ENCODE assay signal across 15 cellular contexts in the genomic region with DNA sequence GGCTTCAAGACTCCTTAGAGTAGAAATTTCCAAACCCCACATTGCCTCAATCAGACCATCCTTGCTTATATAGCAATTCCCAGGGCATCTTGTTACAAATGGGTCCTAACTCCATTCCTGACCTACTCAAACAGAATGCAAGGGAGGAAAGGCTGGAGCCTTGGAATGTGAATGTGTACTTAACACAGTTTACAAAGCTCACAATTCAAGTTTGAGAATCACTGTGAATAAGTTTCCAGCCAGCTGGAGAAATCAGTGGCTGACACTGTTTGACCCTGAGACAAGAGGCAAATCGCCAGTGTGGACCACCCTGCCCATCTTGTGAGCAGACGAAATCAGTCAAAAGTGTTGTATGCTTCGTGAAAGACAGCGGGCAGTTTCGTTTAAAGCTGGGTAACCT.
DNase-seq lines count a peak whose midpoint lies in the region; ATAC-seq and TF ChIP-seq lines count a peak whose summit lies in the region.
"Had no signal": no experiment of that assay in that cellular context is flagged by ENCODE, and none has a peak within 500 bp of the region (broad histone marks: within the 10 kb centered on the region; RNA-seq: fewer than 3 reads in every experiment).

No MANE protein-coding gene starts in this region.

- H3K9me3 ChIP-seq in mammary epithelial cell (replicated peaks; ENCODE audit: insufficient read depth, low read length) (no peaks in the 10 kb centered on the region), A673 (ENCODE audit: low read depth, low read length, poor library complexity, severe bottlenecking) (no peaks in the 10 kb centered on the region)

- H3K9me3 Mint-ChIP-seq in nephron: no peaks in the 10 kb centered on the region
- no peaks in the 10 kb centered on the region for H3K9me3 Mint-ChIP-seq in type B pancreatic cell
- H3K9me3 Mint-ChIP-seq in HFFc6: no peaks in the 10 kb centered on the region
- H3K9me3 Mint-ChIP-seq: CD14-positive monocyte had no signal

- H3K79me2 ChIP-seq in mammary epithelial cell (ENCODE audit: insufficient read depth, low read length): no peaks in the 10 kb centered on the region

- TF ChIP-seq CTCF in VCaP (conservative IDR thresholded peaks at IDR 0.05) (no peak), nephron (IDR thresholded peaks at IDR 0.05; ENCODE audit: unreplicated experiment in 3 of 3) (no peak), type B pancreatic cell (conservative IDR thresholded peaks at IDR 0.05) (no peak), mammary epithelial cell (conservative IDR thresholded peaks at IDR 0.05 in 1 of 2, IDR thresholded peaks at IDR 0.05 in 1 of 2; ENCODE audit: extremely low read depth in 1 of 2, insufficient read depth in 1 of 2, low read depth in 1 of 2, low read length in 2 of 2) (no peak), A673 (conservative IDR thresholded peaks at IDR 0.05; ENCODE audit: low read depth, low read length) (no peak), HFFc6 (IDR thresholded peaks at IDR 0.05) (no peak)

- dilution Hi-C loops in mammary epithelial cell (cut with HindIII; ENCODE audit: low sequenced_read_pairs): no loop called here

- peak overlapping the region in 1 of 3 experiments; percentile 43 for H3K4me3 Mint-ChIP-seq in nephron
- H3K4me3 Mint-ChIP-seq in type B pancreatic cell: peak overlapping the region; percentile 66
- H3K4me3 Mint-ChIP-seq in HFFc6: no peak overlapping the region
- H3K4me3 Mint-ChIP-seq: CD14-positive monocyte had no signal

- H4K20me1 ChIP-seq in mammary epithelial cell (ENCODE audit: insufficient read depth, low read length): no peaks in the 10 kb centered on the region

- H3K27ac Mint-ChIP-seq in nephron (peak overlapping the region; percentile 32 to 95 (median 67)), type B pancreatic cell (peak overlapping the region; percentile 84), HFFc6 (no peak overlapping the region; the same call in 1 of the 2 replicates)

- H3K4me3 ChIP-seq in mammary epithelial cell (replicated peaks in 1 of 3; ENCODE audit: insufficient read depth in 1 of 3, low read depth in 2 of 3, low read length in 3 of 3) (no peak overlapping the region), A673 (ENCODE audit: low read depth, low read length, poor library complexity, severe bottlenecking) (no peak overlapping the region)

- H3K27ac ChIP-seq in VCaP (0 out of 2 replicates have a peak overlapping the region, but pooled peaks have one; percentile 5), mammary epithelial cell (ENCODE audit: insufficient read depth, low read depth, low read length) (no peak overlapping the region), A673 (ENCODE audit: low read depth, low read length, poor library complexity, severe bottlenecking) (no peak overlapping the region)

- peaks cover 34% of the 10 kb centered on the region for H3K4me1 Mint-ChIP-seq in nephron
- peaks cover 58% of the 10 kb centered on the region for H3K4me1 Mint-ChIP-seq in type B pancreatic cell (ENCODE audit: unreplicated experiment)
- H3K4me1 Mint-ChIP-seq in HFFc6 (ENCODE audit: low read depth): peaks cover 6% of the 10 kb centered on the region

- H3K4me1 ChIP-seq in mammary epithelial cell (ENCODE audit: insufficient read depth, low read length) (peaks cover 10% of the 10 kb centered on the region), A673 (ENCODE audit: insufficient read depth, low read length, poor library complexity, severe bottlenecking) (no peaks in the 10 kb centered on the region)

- POLR2A ChIA-PET in A673 (lab: Charles Lee; ENCODE audit: low non-redundant PET): no interaction called here

- H3K27me3 ChIP-seq in mammary epithelial cell (ENCODE audit: insufficient read depth, low read length) (no peaks in the 10 kb centered on the region), A673 (replicated peaks; ENCODE audit: insufficient read depth, low read depth, low read length, poor library complexity) (no peaks in the 10 kb centered on the region)

- CTCF ChIA-PET in mammary epithelial cell (lab: Charles Lee; ENCODE audit: low non-redundant PET) (no interaction called here), A673 (lab: Charles Lee) (no interaction called here)

- H3K9ac ChIP-seq in mammary epithelial cell (ENCODE audit: insufficient read depth, low read length): no peak overlapping the region

- 93% methylated on average over 5 of the region's 5 CpGs for WGBS in mammary epithelial cell (ENCODE audit: low coverage, missing lambda C conversion rate)

- in situ Hi-C loops in mammary epithelial cell (cut with MboI; ENCODE audit: low sequenced_read_pairs in 2 of 2): no loop called here

- ATAC-seq in GM21786 (IDR thresholded peaks at IDR 0.05; ENCODE audit: unreplicated experiment): no peak

- H3K4me2 ChIP-seq in mammary epithelial cell (ENCODE audit: insufficient read depth, low read depth, low read length): no peak overlapping the region

- H3K36me3 Mint-ChIP-seq in nephron (ENCODE audit: low read depth): no peaks in the 10 kb centered on the region
- H3K36me3 Mint-ChIP-seq in type B pancreatic cell: no peaks in the 10 kb centered on the region
- H3K36me3 Mint-ChIP-seq in HFFc6 (ENCODE audit: low read depth): no peaks in the 10 kb centered on the region
- H3K36me3 Mint-ChIP-seq: CD14-positive monocyte had no signal

- no peak overlapping the region for H2AFZ ChIP-seq in mammary epithelial cell (ENCODE audit: low read depth, low read length)

- intact Hi-C loops in mammary epithelial cell (cut with micrococcal nuclease) (no loop called here), A673 (cut with micrococcal nuclease; ENCODE audit: unreplicated experiment) (no loop called here)

- H3K27me3 Mint-ChIP-seq in nephron (ENCODE audit: low read depth) (peaks cover 15% of the 10 kb centered on the region), type B pancreatic cell (no peaks in the 10 kb centered on the region), HFFc6 (ENCODE audit: insufficient read depth) (peaks cover 44% of the 10 kb centered on the region)

- H3K36me3 ChIP-seq in mammary epithelial cell (ENCODE audit: insufficient read depth, low read length): no peaks in the 10 kb centered on the region
- H3K36me3 ChIP-seq in A673 (ENCODE audit: insufficient read depth, low read length, poor library complexity, severe bottlenecking): no peaks in the 10 kb centered on the region

- BruUV-seq in mammary epithelial cell (replicated peaks; lab: Mats Ljungman, UMichigan) (no TSS peak), A673 (replicated peaks; lab: Mats Ljungman, UMichigan) (no TSS peak)

- peak; percentile 6 for DNase-seq in iris pigment epithelial cell (ENCODE audit: low read depth)
- DNase-seq in type B pancreatic cell (ENCODE audit: extremely low spot score, unreplicated experiment): no peak
- no peak for DNase-seq in mammary epithelial cell
- DNase-seq in A673 (ENCODE audit: low spot score): no peak
- DNase-seq in HFFc6: no peak
- DNase-seq: DMS53, NCI-H1048, NCI-H1436 treated with DMSO at 0.1 percent for 48 hours, NCI-H2029, NCI-H345, NCI-H524 treated with DMSO at 0.1 percent for 48 hours had no signal
